16 cellular contexts compared by ENCODE assay signal in the genomic region with DNA sequence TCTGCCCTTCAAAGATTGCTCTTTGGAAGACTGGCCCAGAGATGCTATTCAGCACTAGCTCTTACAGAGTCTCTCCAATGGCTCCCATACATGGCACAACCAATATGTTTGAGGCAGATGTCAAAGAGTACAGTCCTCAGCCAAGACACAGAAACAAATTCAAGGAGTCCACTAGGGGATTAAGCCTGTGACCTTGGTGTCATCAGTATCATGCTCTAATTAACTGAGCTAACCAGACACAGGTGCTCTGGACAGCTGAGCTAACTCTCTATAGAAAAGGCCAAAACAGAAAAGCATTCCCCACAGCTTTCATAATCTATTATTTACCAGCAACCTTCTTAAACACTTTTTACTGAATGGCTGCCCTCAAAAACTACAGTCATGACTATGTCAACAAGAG.
A peak's percentile ranks its signal among the peaks of the same experiment; 100 is the strongest.
DNase-seq lines count a peak whose midpoint lies in the region; ATAC-seq lines count a peak whose summit lies in the region.
"Had no signal": no experiment of that assay in that cellular context is flagged by ENCODE, and none has a peak within 500 bp of the region (broad histone marks: within the 10 kb centered on the region; RNA-seq: fewer than 3 reads in every experiment).

No MANE protein-coding gene starts in this region.

- no peak for ATAC-seq in HG02885 (IDR thresholded peaks at IDR 0.05; ENCODE audit: poor library complexity, unreplicated experiment)
- ATAC-seq: HepG2 had no signal

- H3K4me3 ChIP-seq in SJCRH30, result no peak overlapping the region
- H3K4me3 ChIP-seq: BLaER1 treated with 17β-estradiol and CSF1 and Interleukin-3, amounts not matched to agents 10 nM and 100 nM; HAP-1 had no signal

- CTCF ChIA-PET in activated naive CD4-positive, alpha-beta T cell treated with anti-CD3 and anti-CD28 coated beads for 36 hours (lab: Charles Lee), result no interaction called here

- H3K4me3 Mint-ChIP-seq in activated T-cell treated with anti-CD3 and anti-CD28 coated beads, Interleukin-2, amount 50 U/mL, for 24 hours, result no peak overlapping the region
- no peak overlapping the region for H3K4me3 Mint-ChIP-seq in activated naive CD4-positive, alpha-beta T cell treated with anti-CD3 and anti-CD28 coated beads for 36 hours
- H3K4me3 Mint-ChIP-seq: CD4-positive, CD25-positive, alpha-beta regulatory T cell had no signal

- no peaks in the 10 kb centered on the region for H3K36me3 Mint-ChIP-seq in activated T-cell treated with anti-CD3 and anti-CD28 coated beads, Interleukin-2, amount 50 U/mL, for 24 hours (ENCODE audit: low read depth)
- H3K36me3 Mint-ChIP-seq in activated naive CD4-positive, alpha-beta T cell treated with anti-CD3 and anti-CD28 coated beads for 36 hours (ENCODE audit: low read depth), result no peaks in the 10 kb centered on the region
- H3K36me3 Mint-ChIP-seq: CD4-positive, CD25-positive, alpha-beta regulatory T cell had no signal

- no peak overlapping the region for H3K27ac ChIP-seq in SJCRH30
- H3K27ac ChIP-seq: BLaER1 treated with 17β-estradiol and CSF1 and Interleukin-3, amounts not matched to agents 10 nM and 100 nM had no signal

- intact Hi-C loops in activated naive CD4-positive, alpha-beta T cell treated with anti-CD3 and anti-CD28 coated beads for 36 hours (cut with micrococcal nuclease), result no loop called here

- H3K27ac Mint-ChIP-seq in activated T-cell treated with anti-CD3 and anti-CD28 coated beads, Interleukin-2, amount 50 U/mL, for 24 hours, result no peak overlapping the region
- no peak overlapping the region for H3K27ac Mint-ChIP-seq in activated naive CD4-positive, alpha-beta T cell treated with anti-CD3 and anti-CD28 coated beads for 36 hours
- H3K27ac Mint-ChIP-seq: CD4-positive, CD25-positive, alpha-beta regulatory T cell had no signal

- peaks cover 6% of the 10 kb centered on the region for H3K27me3 Mint-ChIP-seq in activated T-cell treated with anti-CD3 and anti-CD28 coated beads, Interleukin-2, amount 50 U/mL, for 24 hours
- H3K27me3 Mint-ChIP-seq in activated naive CD4-positive, alpha-beta T cell treated with anti-CD3 and anti-CD28 coated beads for 36 hours (ENCODE audit: low read depth), result peaks cover 8% of the 10 kb centered on the region
- H3K27me3 Mint-ChIP-seq: CD4-positive, CD25-positive, alpha-beta regulatory T cell had no signal

- H3K9me3 Mint-ChIP-seq in activated T-cell treated with anti-CD3 and anti-CD28 coated beads, Interleukin-2, amount 50 U/mL, for 24 hours, result peaks cover 2% of the 10 kb centered on the region
- no peaks in the 10 kb centered on the region for H3K9me3 Mint-ChIP-seq in activated naive CD4-positive, alpha-beta T cell treated with anti-CD3 and anti-CD28 coated beads for 36 hours

- H3K36me3 ChIP-seq in SJCRH30, result no peaks in the 10 kb centered on the region
- H3K36me3 ChIP-seq: BLaER1 treated with 17β-estradiol and CSF1 and Interleukin-3, amounts not matched to agents 10 nM and 100 nM; HAP-1 had no signal

- no peaks in the 10 kb centered on the region; the same call in 1 of the 2 replicates for H3K9me3 ChIP-seq in SJCRH30 (replicated peaks)
- H3K9me3 ChIP-seq: HAP-1 had no signal

- peaks cover 30% of the 10 kb centered on the region for H3K4me1 ChIP-seq in SJCRH30
- H3K4me1 ChIP-seq: BLaER1 treated with 17β-estradiol and CSF1 and Interleukin-3, amounts not matched to agents 10 nM and 100 nM; HAP-1 had no signal

- no peaks in the 10 kb centered on the region for H3K27me3 ChIP-seq in SJCRH30
- H3K27me3 ChIP-seq: BLaER1 treated with 17β-estradiol and CSF1 and Interleukin-3, amounts not matched to agents 10 nM and 100 nM had no signal

- no peaks in the 10 kb centered on the region for H3K4me1 Mint-ChIP-seq in activated T-cell treated with anti-CD3 and anti-CD28 coated beads, Interleukin-2, amount 50 U/mL, for 24 hours (ENCODE audit: low read depth)
- no peaks in the 10 kb centered on the region for H3K4me1 Mint-ChIP-seq in activated naive CD4-positive, alpha-beta T cell treated with anti-CD3 and anti-CD28 coated beads for 36 hours (ENCODE audit: low read depth)
- H3K4me1 Mint-ChIP-seq: CD4-positive, CD25-positive, alpha-beta regulatory T cell had no signal

- DNase-seq in NCI-H748 (lab: John Stamatoyannopoulos, UW; ENCODE audit: unreplicated experiment), result peak; percentile 11
- no peak for DNase-seq in NCI-H748 treated with DMSO at 0.1 percent for 48 hours (lab: John Stamatoyannopoulos, UW)
- DNase-seq in NCI-H146 treated with DMSO at 0.1 percent for 48 hours (lab: John Stamatoyannopoulos, UW; ENCODE audit: unreplicated experiment), result peak; percentile 73
- DNase-seq in SJCRH30, result peak; percentile 13 to 52
- peak; percentile 57 for DNase-seq in myocyte (ENCODE audit: low read depth)
- no peak for DNase-seq in activated T-cell treated with anti-CD3 and anti-CD28 coated beads, Interleukin-2, amount 50 U/mL, for 24 hours
- DNase-seq in activated naive CD4-positive, alpha-beta T cell treated with anti-CD3 and anti-CD28 coated beads for 36 hours, result no peak
- DNase-seq: 8988T; ACHN; CD4-positive, CD25-positive, alpha-beta regulatory T cell; DMS79 treated with DMSO at 0.1 percent for 48 hours; EL had no signal

Comparison
In these comparisons a context has a peak if more than half of its experiments do, and no peak if none do; other contexts are left out.
1. DNase-seq: peak in NCI-H748 (single experiment), NCI-H146 treated with DMSO at 0.1 percent for 48 hours (single experiment), SJCRH30 (2 of 2) and myocyte (single experiment); none in NCI-H748 treated with DMSO at 0.1 percent for 48 hours (single experiment), activated T-cell treated with anti-CD3 and anti-CD28 coated beads, Interleukin-2, amount 50 U/mL, for 24 hours (single experiment) and activated naive CD4-positive, alpha-beta T cell treated with anti-CD3 and anti-CD28 coated beads for 36 hours (single experiment).